Comparison of ENCODE assay signal across 1 cellular context in genomic region chr13:68056816-68057710, GRCh38.
A peak's percentile ranks its signal among the peaks of the same experiment; 100 is the strongest.
TF ChIP-seq lines count a peak whose summit lies in the region.

No MANE protein-coding gene starts in this region.

TF ChIP-seq in HepG2, 621 proteins besides CTCF, POLR2A, EP300 and RAD21 (continued from another document and continues in another):
- TF ChIP-seq IKZF4 (CRISPR knock-in tag; IDR thresholded peaks at IDR 0.05; ENCODE audit: borderline replicate concordance, low read depth, not compliant biosample characterization) = no peak
- no peak for TF ChIP-seq CC2D1A (CRISPR knock-in tag; IDR thresholded peaks at IDR 0.05)
- TF ChIP-seq GABPB1 (CRISPR knock-in tag; IDR thresholded peaks at IDR 0.05) = peak; percentile 74
- TF ChIP-seq CREM (IDR thresholded peaks at IDR 0.05) = no peak
- TF ChIP-seq CREM (CRISPR knock-in tag; IDR thresholded peaks at IDR 0.05) = no peak
- no peak for TF ChIP-seq MATR3 (CRISPR knock-in tag; IDR thresholded peaks at IDR 0.05)
- no peak for TF ChIP-seq CCDC6 (CRISPR knock-in tag; IDR thresholded peaks at IDR 0.05)
- TF ChIP-seq ARID5B (CRISPR knock-in tag; IDR thresholded peaks at IDR 0.05) = peak; percentile 69
- peak; percentile 65 for TF ChIP-seq NFE2L2 (IDR thresholded peaks at IDR 0.05; ENCODE audit: low read length)
- no peak for TF ChIP-seq ZBTB33 (CRISPR knock-in tag; IDR thresholded peaks at IDR 0.05)
- TF ChIP-seq ZNF556 (CRISPR knock-in tag; IDR thresholded peaks at IDR 0.05; ENCODE audit: borderline replicate concordance) = no peak
- no peak for TF ChIP-seq ZXDC (CRISPR knock-in tag; IDR thresholded peaks at IDR 0.05)
- TF ChIP-seq ZNF292 (CRISPR knock-in tag; IDR thresholded peaks at IDR 0.05; ENCODE audit: borderline replicate concordance, low read depth) = no peak
- TF ChIP-seq SALL2 (CRISPR knock-in tag; IDR thresholded peaks at IDR 0.05) = no peak
- TF ChIP-seq SMARCE1 (IDR thresholded peaks at IDR 0.05; ENCODE audit: borderline replicate concordance) = no peak
- peak; percentile 21; the same call in 1 of the 2 replicates for TF ChIP-seq RXRB (CRISPR knock-in tag; IDR thresholded peaks at IDR 0.05; ENCODE audit: borderline replicate concordance)
- TF ChIP-seq CEBPB (IDR thresholded peaks at IDR 0.05; ENCODE audit: borderline replicate concordance, low read depth, low read length) = peak; percentile 54; the same call in 1 of the 2 replicates
- TF ChIP-seq TBP (CRISPR knock-in tag; IDR thresholded peaks at IDR 0.05) = no peak
- 0 out of 2 replicates have a peak, but pooled peaks have one; percentile 3 for TF ChIP-seq MAFF (IDR thresholded peaks at IDR 0.05; ENCODE audit: low read depth, low read length)
- TF ChIP-seq TFE3 (CRISPR knock-in tag; IDR thresholded peaks at IDR 0.05) = no peak
- TF ChIP-seq ZNF18 (CRISPR knock-in tag; IDR thresholded peaks at IDR 0.05; ENCODE audit: insufficient replicate concordance) = no peak
- no peak for TF ChIP-seq SETDB1 (CRISPR knock-in tag; IDR thresholded peaks at IDR 0.05; ENCODE audit: borderline replicate concordance)
- no peak for TF ChIP-seq FOXP1 (IDR thresholded peaks at IDR 0.05)
- TF ChIP-seq FOXP1 (CRISPR knock-in tag; IDR thresholded peaks at IDR 0.05) = 0 out of 2 replicates have a peak, but pooled peaks have one; percentile 43
- TF ChIP-seq ZNF331 (CRISPR knock-in tag; IDR thresholded peaks at IDR 0.05) = 0 out of 2 replicates have a peak, but pooled peaks have one; percentile 12
- no peak for TF ChIP-seq ZNF350 (CRISPR knock-in tag; IDR thresholded peaks at IDR 0.05; ENCODE audit: borderline replicate concordance, low read depth)
- no peak for TF ChIP-seq ZNF512B (CRISPR knock-in tag; IDR thresholded peaks at IDR 0.05; ENCODE audit: borderline replicate concordance)
- no peak for TF ChIP-seq HDAC1 (CRISPR knock-in tag; IDR thresholded peaks at IDR 0.05)
- no peak for TF ChIP-seq SAFB2 (CRISPR knock-in tag; IDR thresholded peaks at IDR 0.05; ENCODE audit: borderline replicate concordance, low read depth)
- TF ChIP-seq BCL3 (CRISPR knock-in tag; IDR thresholded peaks at IDR 0.05) = no peak
- peak; percentile 97 for TF ChIP-seq ZSCAN31 (CRISPR knock-in tag; IDR thresholded peaks at IDR 0.05; ENCODE audit: low read depth)
- no peak for TF ChIP-seq YEATS2 (CRISPR knock-in tag; IDR thresholded peaks at IDR 0.05; ENCODE audit: borderline replicate concordance)
- no peak for TF ChIP-seq NBN (conservative IDR thresholded peaks at IDR 0.05)
- no peak for TF ChIP-seq BORCS8-MEF2B (CRISPR knock-in tag; IDR thresholded peaks at IDR 0.05)
- 0 out of 2 replicates have a peak, but pooled peaks have one; percentile 29 for TF ChIP-seq BCL6 (CRISPR knock-in tag; IDR thresholded peaks at IDR 0.05)
- TF ChIP-seq TMF1 (CRISPR knock-in tag; IDR thresholded peaks at IDR 0.05; ENCODE audit: low read depth) = no peak
- no peak for TF ChIP-seq UBTF (CRISPR knock-in tag; IDR thresholded peaks at IDR 0.05)
- TF ChIP-seq ERF (CRISPR knock-in tag; IDR thresholded peaks at IDR 0.05) = no peak
- peak; percentile 15 to 33; a peak in 1 of 4 replicates for TF ChIP-seq MAFK (conservative IDR thresholded peaks at IDR 0.05 in 1 of 2, IDR thresholded peaks at IDR 0.05 in 1 of 2; ENCODE audit: low read length in 2 of 2)
- no peak for TF ChIP-seq ZNF577 (CRISPR knock-in tag; IDR thresholded peaks at IDR 0.05; ENCODE audit: borderline replicate concordance, low read depth)
- no peak for TF ChIP-seq RBAK (CRISPR knock-in tag; IDR thresholded peaks at IDR 0.05)
- no peak for TF ChIP-seq ZNF713 (CRISPR knock-in tag; IDR thresholded peaks at IDR 0.05)
- no peak for TF ChIP-seq ISX (CRISPR knock-in tag; conservative IDR thresholded peaks at IDR 0.05)
- no peak for TF ChIP-seq RORA (CRISPR knock-in tag; IDR thresholded peaks at IDR 0.05)
- 0 out of 2 replicates have a peak, but pooled peaks have one; percentile 16 for TF ChIP-seq CEBPG (CRISPR knock-in tag; IDR thresholded peaks at IDR 0.05)
- no peak for TF ChIP-seq ZNF10 (CRISPR knock-in tag; IDR thresholded peaks at IDR 0.05; ENCODE audit: borderline replicate concordance, low read depth)
- no peak for TF ChIP-seq PPARG (CRISPR knock-in tag; conservative IDR thresholded peaks at IDR 0.05)
- TF ChIP-seq SRSF1 (optimal IDR thresholded peaks at IDR 0.05; ENCODE audit: low read depth, low read length) = no peak
- no peak for TF ChIP-seq KDM5B (CRISPR knock-in tag; IDR thresholded peaks at IDR 0.05; ENCODE audit: borderline replicate concordance)
- TF ChIP-seq KLF9 (CRISPR knock-in tag; IDR thresholded peaks at IDR 0.05; ENCODE audit: low read depth) = no peak
- peak; percentile 80; the same call in 1 of the 2 replicates for TF ChIP-seq ETV5 (CRISPR knock-in tag; IDR thresholded peaks at IDR 0.05; ENCODE audit: borderline replicate concordance)
